ENCODE assay signal across 10 cellular contexts in the genomic region with DNA sequence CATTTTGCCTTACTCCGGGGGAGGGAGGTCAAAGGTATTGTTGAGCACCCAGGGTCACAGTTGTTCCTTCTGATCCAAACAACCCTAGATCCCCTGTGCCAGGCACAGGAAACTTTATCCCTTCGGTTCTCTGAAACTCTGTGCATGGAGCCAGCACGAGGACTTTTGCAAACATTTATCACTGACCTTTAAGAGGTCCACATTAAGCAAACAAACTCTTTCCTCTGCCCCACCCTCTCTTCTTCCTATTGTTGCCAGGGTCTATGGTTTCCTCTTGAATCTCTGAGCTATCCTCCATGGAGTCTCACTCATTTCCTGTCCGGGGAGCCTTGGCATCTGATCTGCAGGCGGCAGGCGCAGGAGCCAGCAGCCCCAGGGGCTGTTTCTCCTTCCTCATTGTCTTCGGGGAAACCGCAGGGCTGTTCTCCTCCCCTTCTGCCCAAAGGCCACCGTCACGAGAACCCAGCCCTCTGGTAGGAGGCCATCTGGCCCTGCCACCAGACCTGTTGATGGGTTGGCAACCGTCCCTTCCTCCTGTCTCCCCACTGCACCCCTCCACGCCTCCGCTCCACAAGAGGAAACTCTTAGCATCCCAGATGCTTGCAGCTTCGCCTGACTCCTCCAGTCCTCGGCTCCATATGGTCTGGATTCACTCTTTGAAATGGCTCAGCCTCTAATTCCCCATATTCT.
A peak's percentile ranks its signal among the peaks of the same experiment; 100 is the strongest.
DNase-seq lines count a peak whose midpoint lies in the region; ATAC-seq and TF ChIP-seq lines count a peak whose summit lies in the region.
"Had no signal": no experiment of that assay in that cellular context is flagged by ENCODE, and none has a peak within 500 bp of the region (broad histone marks: within the 10 kb centered on the region; RNA-seq: fewer than 3 reads in every experiment).

No MANE protein-coding gene starts in this region.

- in situ Hi-C loops in brain microvascular endothelial cell (cut with HindIII; ENCODE audit: low pct_ligation_motif_present, low sequenced_read_pairs) = no loop called here
- in situ Hi-C loops in transverse colon (cut with MboI; ENCODE audit: low pct_ligation_motif_present in 1 of 4, low pct_unique_long_range_greater_than_20kb in 1 of 4, low sequenced_read_pairs in 3 of 4) = no loop called here

- no peaks in the 10 kb centered on the region for H3K27me3 ChIP-seq in BE2C
- H3K27me3 ChIP-seq in brain microvascular endothelial cell (replicated peaks) = no peaks in the 10 kb centered on the region
- H3K27me3 ChIP-seq in transverse colon = no peaks in the 10 kb centered on the region

- TF ChIP-seq POLR2A in transverse colon (IDR thresholded peaks at IDR 0.05) = no peak

- H3K9me3 ChIP-seq in BE2C = no peaks in the 10 kb centered on the region
- no peaks in the 10 kb centered on the region for H3K9me3 ChIP-seq in transverse colon

- no peak for TF ChIP-seq EP300 in transverse colon (IDR thresholded peaks at IDR 0.05; ENCODE audit: low read depth)

- DNase-seq in BE2C (peak; percentile 56), NCI-H1694 treated with DMSO at 0.1 percent for 48 hours (lab: John Stamatoyannopoulos, UW) (peak; percentile 40), brain microvascular endothelial cell (peak; percentile 16), left kidney (ENCODE audit: low read depth, low spot score) (peak; percentile 46), transverse colon (peak; percentile 29)
- no peak for DNase-seq in activated CD4-positive, CD25-positive, alpha-beta regulatory T cell treated with anti-CD3 and anti-CD28 coated beads, Interleukin-2, amount 50 U/mL, for 72 hours
- no peak for DNase-seq in activated CD4-positive, alpha-beta T cell treated with anti-CD3 and anti-CD28 coated beads for 4 hours
- DNase-seq: activated B cell treated with CpG ODN at 0.5 μM for 24 hours had no signal

- no peak for ATAC-seq in HG03378 (IDR thresholded peaks at IDR 0.05; ENCODE audit: unreplicated experiment)

- 56% methylated on average over 15 of the region's 15 CpGs; no CpG with 5 or more reads in 1 of the 2 donors for WGBS in transverse colon (ENCODE audit: low coverage in 1 of 2), 2 donors

- TF ChIP-seq CTCF in BE2C (IDR thresholded peaks at IDR 0.05; ENCODE audit: low read depth, low read length) = no peak
- TF ChIP-seq CTCF in brain microvascular endothelial cell (IDR thresholded peaks at IDR 0.05; ENCODE audit: low read depth, low read length, missing control alignments) = no peak
- TF ChIP-seq CTCF in transverse colon (IDR thresholded peaks at IDR 0.05) = no peak

- H3K4me1 ChIP-seq in BE2C = peaks cover 19% of the 10 kb centered on the region
- no peaks in the 10 kb centered on the region for H3K4me1 ChIP-seq in transverse colon
- H3K4me1 ChIP-seq: parathyroid adenoma had no signal

- intact Hi-C loops in transverse colon (cut with DNase I; ENCODE audit: low total_unique reads) = no loop called here

- H3K4me3 ChIP-seq in BE2C (ENCODE audit: low read depth, low read length) (peak overlapping the region; percentile 12), brain microvascular endothelial cell (ENCODE audit: low read depth, low read length) (no peak overlapping the region), transverse colon (no peak overlapping the region)

- H3K27ac ChIP-seq in brain microvascular endothelial cell = no peak overlapping the region
- peak overlapping the region in 1 of 4 donors; percentile 47 for H3K27ac ChIP-seq in transverse colon
- H3K27ac ChIP-seq: parathyroid adenoma had no signal

- H3K36me3 ChIP-seq in BE2C (no peaks in the 10 kb centered on the region), brain microvascular endothelial cell (replicated peaks) (no peaks in the 10 kb centered on the region), transverse colon (no peaks in the 10 kb centered on the region)

Comparison
In these comparisons a context has a peak if more than half of its experiments do, and no peak if none do; other contexts are left out.
1. DNase-seq: peak in BE2C (single experiment), NCI-H1694 treated with DMSO at 0.1 percent for 48 hours (single experiment), brain microvascular endothelial cell (single experiment), left kidney (single experiment) and transverse colon (single experiment); none in activated CD4-positive, CD25-positive, alpha-beta regulatory T cell treated with anti-CD3 and anti-CD28 coated beads, Interleukin-2, amount 50 U/mL, for 72 hours (single experiment) and activated CD4-positive, alpha-beta T cell treated with anti-CD3 and anti-CD28 coated beads for 4 hours (0 of 2).